Comparison of ENCODE assay signal across 8 cellular contexts in the genomic region with DNA sequence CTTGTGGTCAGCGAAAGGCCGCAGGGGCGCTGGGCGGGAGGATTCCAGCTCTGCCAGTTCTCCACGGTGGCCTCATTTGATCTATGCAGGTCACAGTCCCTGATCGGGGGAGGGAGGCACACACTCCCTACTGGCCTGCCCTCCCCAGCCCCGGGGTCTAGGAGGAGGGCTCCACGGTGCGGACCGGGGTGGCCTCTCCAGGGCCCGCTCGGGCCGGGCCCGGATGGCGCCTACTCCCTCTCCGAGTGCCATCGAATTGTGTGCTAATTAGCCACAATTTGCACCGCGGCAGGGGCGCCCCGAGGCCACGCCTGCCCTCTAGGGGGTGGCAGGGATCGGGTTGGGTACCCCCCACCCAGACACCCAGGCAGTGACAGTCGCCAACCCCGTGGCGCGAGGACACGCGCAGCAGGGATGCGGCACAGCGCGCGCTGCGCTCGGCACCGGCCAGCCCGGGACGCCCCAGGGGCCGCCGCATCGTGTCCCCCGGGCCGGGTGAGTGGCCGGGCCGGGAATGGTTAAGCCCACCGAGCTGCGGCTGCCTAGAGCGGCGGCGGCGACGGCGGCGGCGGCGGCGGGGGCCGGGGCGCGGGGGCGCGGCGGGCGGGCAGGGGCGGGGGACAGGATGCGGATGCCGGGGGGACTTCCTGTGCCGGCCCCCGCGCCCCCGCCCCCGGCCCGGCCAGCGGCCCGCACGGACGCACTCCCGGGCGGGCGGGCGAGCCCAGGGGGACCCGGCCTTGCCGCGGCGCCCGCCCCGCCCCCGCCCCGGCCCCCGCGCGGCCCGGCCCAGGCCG. TPM values are rescaled to one million over a fixed set of nuclear protein-coding genes. Genes with fewer than 3 reads are reported as not detected.
DNase-seq lines count a peak whose midpoint lies in the region; ATAC-seq and TF ChIP-seq lines count a peak whose summit lies in the region.

ZNF853 (plus strand) TSS at position 670 of the 797 bp plus-strand sequence. CDS start 565 bp downstream, outside the sequence.

- H3K4me1 Mint-ChIP-seq in nephron progenitor cell = peaks cover 11% of the 10 kb centered on the region

- H3K27me3 ChIP-seq in GM06990 (replicated peaks; ENCODE audit: control insufficient read depth, insufficient read depth, low read length) (no peaks in the 10 kb centered on the region; the same call in 1 of the 2 replicates), esophagus squamous epithelium (peaks cover 0 to 29% (median 0%) of the 10 kb centered on the region in 4 donors)

- TF ChIP-seq CTCF in GM06990 (IDR thresholded peaks at IDR 0.05; ENCODE audit: insufficient read depth, low read length, poor library complexity, severe bottlenecking) (no peak), VCaP (conservative IDR thresholded peaks at IDR 0.05) (no peak), esophagus squamous epithelium (IDR thresholded peaks at IDR 0.05) (no peak), nephron progenitor cell (IDR thresholded peaks at IDR 0.05) (no peak)

- peaks cover 15% of the 10 kb centered on the region for H3K36me3 Mint-ChIP-seq in nephron progenitor cell (ENCODE audit: low read depth)

- DNase-seq in GM06990 (ENCODE audit: extremely low read depth, insufficient read length) (no peak), esophagus squamous epithelium (lab: John Stamatoyannopoulos, UW) (no peak), nephron progenitor cell (peak; percentile 73), NCI-H187 (lab: John Stamatoyannopoulos, UW) (no peak), NCI-H446 (lab: John Stamatoyannopoulos, UW) (no peak), GM19238 (ENCODE audit: insufficient read length, low spot score) (no peak)

- H3K9me3 ChIP-seq in esophagus squamous epithelium = no peaks in the 10 kb centered on the region

- H3K4me3 Mint-ChIP-seq in nephron progenitor cell = peak within 1 kb of the TSS; percentile 84

- intact Hi-C loops in esophagus squamous epithelium (cut with DNase I) = no loop called here

- peak within 1 kb of the TSS; percentile 60 for H3K27ac Mint-ChIP-seq in nephron progenitor cell

- H3K4me1 ChIP-seq in esophagus squamous epithelium = peaks cover 0 to 22% (median 8%) of the 10 kb centered on the region in 3 donors

- peak within 1 kb of the TSS; percentile 23 for H3K4me3 ChIP-seq in GM06990 (replicated peaks; ENCODE audit: low read depth, low read length)
- H3K4me3 ChIP-seq in esophagus squamous epithelium = peak within 1 kb of the TSS; percentile 43 to 83 (median 62)

- ATAC-seq in GM18505 (IDR thresholded peaks at IDR 0.05; ENCODE audit: unreplicated experiment) = no peak

- H3K27me3 Mint-ChIP-seq in nephron progenitor cell (ENCODE audit: low read depth, poor library complexity) = peaks cover 6% of the 10 kb centered on the region

- no peaks in the 10 kb centered on the region for H3K36me3 ChIP-seq in GM06990 (ENCODE audit: control insufficient read depth, insufficient read depth, low read length)
- H3K36me3 ChIP-seq in esophagus squamous epithelium = no peaks in the 10 kb centered on the region

- peak within 1 kb of the TSS; percentile 58; the same call in 1 of the 2 replicates for H3K27ac ChIP-seq in VCaP
- H3K27ac ChIP-seq in esophagus squamous epithelium = peak within 1 kb of the TSS in 2 of 4 donors; percentile 42 to 55

- no peak for TF ChIP-seq POLR2A in esophagus squamous epithelium (IDR thresholded peaks at IDR 0.05)
- TF ChIP-seq POLR2A in GM18505 (IDR thresholded peaks at IDR 0.05; ENCODE audit: borderline replicate concordance, extremely low read depth, insufficient read depth, insufficient read length) = no peak

- H3K9me3 Mint-ChIP-seq in nephron progenitor cell = peaks cover 2% of the 10 kb centered on the region

- WGBS in esophagus squamous epithelium, 2 donors = 30 to 35% methylated on average over 5 to 9 of the region's 94 CpGs

RNA-seq across cellular contexts. Expression of gene ZNF853, which starts in this region (rescaled TPM):
- 1 to 10 TPM in 3 of 4 donors, under 1 TPM in 1; 0.61 to 9.3 (median 2.1) TPM for total RNA-seq in esophagus squamous epithelium
